In genomic region chr14:44700184-44700583, GRCh38 we compare ENCODE assay signal across 24 cellular contexts.
A peak's percentile ranks its signal among the peaks of the same experiment; 100 is the strongest.
DNase-seq lines count a peak whose midpoint lies in the region; ATAC-seq and TF ChIP-seq lines count a peak whose summit lies in the region.
"Had no signal": no experiment of that assay in that cellular context is flagged by ENCODE, and none has a peak within 500 bp of the region (broad histone marks: within the 10 kb centered on the region; RNA-seq: fewer than 3 reads in every experiment).

No MANE protein-coding gene starts in this region.

- H3K36me3 ChIP-seq in SJCRH30, result no peaks in the 10 kb centered on the region
- no peaks in the 10 kb centered on the region for H3K36me3 ChIP-seq in upper lobe of right lung
- H3K36me3 ChIP-seq: BE2C, transverse colon had no signal

- ATAC-seq in upper lobe of right lung (peak; percentile 78), HG02973 (IDR thresholded peaks at IDR 0.05; ENCODE audit: unreplicated experiment) (no peak)
- ATAC-seq: GM12878; natural killer cell treated with Interleukin-12 subunit alpha and Interleukin-12 subunit beta and Interleukin-15 and Interleukin-18, amount 100 ng/mL, for 72 hours; stimulated activated naive CD8-positive, alpha-beta T cell treated with anti-CD3 and anti-CD28 coated beads, Interleukin-15, amount 100 ng/mL, for 72 hours had no signal

- no peak for TF ChIP-seq CTCF in upper lobe of right lung (IDR thresholded peaks at IDR 0.05)

- DNase-seq in HS-27A (ENCODE audit: low read depth) (peak; percentile 34), SJCRH30 (peak; percentile 16 to 19), glomerular visceral epithelial cell (ENCODE audit: extremely low spot score) (peak; percentile 93), upper lobe of right lung (no peak), NCI-H2196 treated with DMSO at 0.1 percent for 48 hours (lab: John Stamatoyannopoulos, UW; ENCODE audit: unreplicated experiment) (no peak), NCI-H1694 treated with DMSO at 0.1 percent for 48 hours (lab: John Stamatoyannopoulos, UW) (no peak)
- DNase-seq: activated B cell treated with CpG ODN at 0.5 μM for 24 hours; activated CD4-positive, alpha-beta memory T cell treated with anti-CD3 and anti-CD28 coated beads for 36 hours; activated naive CD4-positive, alpha-beta T cell treated with anti-CD3 and anti-CD28 coated beads, Interleukin-2, amount 10 ng/mL, durations not matched to agents 7 days and 5 days; activated T-cell treated with anti-CD3 and anti-CD28 coated beads, Interleukin-2, amount 50 U/mL, for 24 hours; aorta; BE2C; H9; kidney; NCI-H2029 treated with DMSO at 0.1 percent for 48 hours; NCI-H524; SHP77; stimulated activated CD4-positive, alpha-beta T cell treated with anti-CD3 and anti-CD28 coated beads, Interleukin-2, amount 100 ng/mL, for 48 hours; stimulated activated naive CD8-positive, alpha-beta T cell treated with anti-CD3 and anti-CD28 coated beads, Interleukin-15, amount 100 ng/mL, for 72 hours; transverse colon had no signal

- H3K4me3 ChIP-seq in SJCRH30, result no peak overlapping the region
- no peak overlapping the region for H3K4me3 ChIP-seq in upper lobe of right lung
- H3K4me3 ChIP-seq: coronary artery, GM12878, transverse colon had no signal

- H3K27ac ChIP-seq in SJCRH30 (peak overlapping the region; percentile 40; the same call in 1 of the 2 replicates), upper lobe of right lung (no peak overlapping the region)
- H3K27ac ChIP-seq: coronary artery, transverse colon had no signal

- intact Hi-C loops in upper lobe of right lung (cut with DNase I), result no loop called here

- H3K4me1 ChIP-seq in SJCRH30 (peaks cover 23% of the 10 kb centered on the region), upper lobe of right lung (no peaks in the 10 kb centered on the region)
- H3K4me1 ChIP-seq: BE2C, transverse colon had no signal

- H3K9me3 ChIP-seq in SJCRH30 (replicated peaks), result no peaks in the 10 kb centered on the region
- peaks cover 4% of the 10 kb centered on the region for H3K9me3 ChIP-seq in upper lobe of right lung
- H3K9me3 ChIP-seq: BE2C, transverse colon had no signal

- H3K27me3 ChIP-seq in SJCRH30, result no peaks in the 10 kb centered on the region
- no peaks in the 10 kb centered on the region for H3K27me3 ChIP-seq in upper lobe of right lung
- H3K27me3 ChIP-seq: BE2C, transverse colon had no signal

Comparison
In these comparisons a context has a peak if more than half of its experiments do, and no peak if none do; other contexts are left out.
1. DNase-seq: peak in HS-27A (single experiment), SJCRH30 (2 of 2) and glomerular visceral epithelial cell (single experiment); none in upper lobe of right lung (single experiment), NCI-H2196 treated with DMSO at 0.1 percent for 48 hours (single experiment) and NCI-H1694 treated with DMSO at 0.1 percent for 48 hours (single experiment).